In the genomic region with DNA sequence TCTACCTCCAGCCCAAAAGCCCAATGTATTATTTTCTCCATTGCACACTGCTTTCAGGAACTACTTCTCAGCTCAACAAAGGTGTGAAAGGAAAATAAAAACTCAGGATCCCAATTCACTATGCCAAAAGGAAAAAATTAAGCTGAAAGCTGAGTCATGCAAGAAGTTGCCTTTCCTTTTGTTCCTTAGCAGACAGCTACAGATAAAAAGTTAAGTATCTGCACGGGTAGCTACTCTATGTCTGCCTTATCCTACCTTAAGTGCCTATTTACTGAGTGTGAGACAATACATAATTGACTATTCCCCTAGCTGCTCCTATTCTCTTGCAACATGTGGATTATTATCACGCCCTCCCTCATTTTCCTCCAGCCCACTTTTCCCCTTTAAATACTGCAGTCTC, we compare ENCODE assay signal across 16 cellular contexts.
A peak's percentile ranks its signal among the peaks of the same experiment; 100 is the strongest.
DNase-seq lines count a peak whose midpoint lies in the region; ATAC-seq and TF ChIP-seq lines count a peak whose summit lies in the region.
"Had no signal": no experiment of that assay in that cellular context is flagged by ENCODE, and none has a peak within 500 bp of the region (broad histone marks: within the 10 kb centered on the region; RNA-seq: fewer than 3 reads in every experiment).

No MANE protein-coding gene starts in this region.

- H4K91ac ChIP-seq in IMR-90 (ENCODE audit: insufficient read depth, low read depth, low read length): no peak overlapping the region

- POLR2A ChIA-PET in IMR-90 (lab: Charles Lee; ENCODE audit: unreplicated experiment) (interaction anchor here (0.8 kb wide), 1 partner anchor 9 kb away, joined by 3 read pairs; no protein-coding TSS in a partner anchor), WTC11 (lab: Charles Lee) (interaction anchor here (0.7 kb wide), 1 partner anchor 13 kb away, joined by 3 read pairs; no protein-coding TSS in a partner anchor)

- no peak overlapping the region for H2BK20ac ChIP-seq in IMR-90 (ENCODE audit: low read depth, low read length)

- H3K4ac ChIP-seq in IMR-90 (ENCODE audit: low read depth, low read length): no peak overlapping the region

- intact Hi-C loops in IMR-90 (cut with micrococcal nuclease): no loop called here

- H4K20me1 ChIP-seq in GM23338 (replicated peaks; ENCODE audit: insufficient read depth) (no peaks in the 10 kb centered on the region), IMR-90 (ENCODE audit: insufficient read depth, low read length) (no peaks in the 10 kb centered on the region)
- H4K20me1 ChIP-seq: BLaER1 had no signal

- H3K14ac ChIP-seq in IMR-90 (replicated peaks; ENCODE audit: low read depth, low read length): no peak overlapping the region

- H3K9ac ChIP-seq in IMR-90 (ENCODE audit: low read depth, low read length): no peak overlapping the region
- H3K9ac ChIP-seq: BLaER1 had no signal

- H3K23ac ChIP-seq in IMR-90 (ENCODE audit: low read depth, low read length): no peak overlapping the region; the same call in 1 of the 2 replicates

- H2BK120ac ChIP-seq in IMR-90 (ENCODE audit: low read depth, low read length): no peak overlapping the region

- no peaks in the 10 kb centered on the region for H3K36me3 ChIP-seq in GM23338 (ENCODE audit: insufficient read depth)
- no peaks in the 10 kb centered on the region for H3K36me3 ChIP-seq in IMR-90 (ENCODE audit: control insufficient read depth, insufficient read depth, low read length)
- H3K36me3 ChIP-seq: BLaER1, Peyer's patch had no signal

- H3F3A ChIP-seq in GM23338 (replicated peaks; ENCODE audit: low read depth): no peaks in the 10 kb centered on the region; the same call in 1 of the 2 replicates

- H3K9me1 ChIP-seq in IMR-90 (ENCODE audit: insufficient read depth, low read length): peaks cover 4% of the 10 kb centered on the region; the same call in 1 of the 2 replicates

- TF ChIP-seq POLR2A in IMR-90 (IDR thresholded peaks at IDR 0.05; ENCODE audit: low read depth, low read length): no peak
- TF ChIP-seq POLR2A in erythroblast (IDR thresholded peaks at IDR 0.05; ENCODE audit: low read length): no peak

- BruUV-seq in IMR-90 (replicated peaks; lab: Mats Ljungman, UMichigan): no TSS peak

- H3K79me2 ChIP-seq in GM23338 (replicated peaks; ENCODE audit: insufficient read depth): no peaks in the 10 kb centered on the region

- no peak overlapping the region for H2AK5ac ChIP-seq in IMR-90 (ENCODE audit: low read depth, low read length)

- H2BK5ac ChIP-seq in IMR-90 (ENCODE audit: low read depth, low read length, poor library complexity, severe bottlenecking): no peak overlapping the region

- H3K27me3 ChIP-seq in GM23338 (ENCODE audit: insufficient read depth) (no peaks in the 10 kb centered on the region), IMR-90 (ENCODE audit: control insufficient read depth, insufficient read depth, low read length) (no peaks in the 10 kb centered on the region)
- H3K27me3 ChIP-seq: BLaER1, Peyer's patch had no signal

- TF ChIP-seq RAD21 in IMR-90 (IDR thresholded peaks at IDR 0.05; ENCODE audit: low read length): no peak

- no peak overlapping the region for H2AK9ac ChIP-seq in IMR-90 (replicated peaks; ENCODE audit: low read depth, low read length, poor library complexity)

- WGBS in IMR-90 (ENCODE audit: extremely low coverage in 2 of 2, insufficient read length in 1 of 2), 2 experiments: no CpG with 5 or more reads among the region's 2 CpGs

- H3K4me3 Mint-ChIP-seq in GM23338: no peak overlapping the region
- H3K4me3 Mint-ChIP-seq in WTC11: no peak overlapping the region
- no peak overlapping the region for H3K4me3 Mint-ChIP-seq in endothelial cell (ENCODE audit: unreplicated experiment)
- H3K4me3 Mint-ChIP-seq: T-helper 1 cell treated with Interleukin-12 subunit alpha and Interleukin-12 subunit beta and Interleukin-4 antibody, amounts not matched to agents 30 μg/mL and 1 μg/mL, for 36 hours had no signal

- dilution Hi-C loops in IMR-90 (cut with HindIII; ENCODE audit: low sequenced_read_pairs, unreplicated experiment): no loop called here

- H3K4me1 Mint-ChIP-seq in GM23338 (peaks cover 13% of the 10 kb centered on the region), WTC11 (peaks cover 26% of the 10 kb centered on the region), endothelial cell (ENCODE audit: unreplicated experiment) (peaks cover 2% of the 10 kb centered on the region)

- H3K9me2 ChIP-seq in GM23338 (ENCODE audit: insufficient read depth): peaks cover 7% of the 10 kb centered on the region

- H3K9me3 Mint-ChIP-seq in GM23338 (no peaks in the 10 kb centered on the region), WTC11 (no peaks in the 10 kb centered on the region), endothelial cell (ENCODE audit: unreplicated experiment) (no peaks in the 10 kb centered on the region)
- H3K9me3 Mint-ChIP-seq: T-helper 1 cell treated with Interleukin-12 subunit alpha and Interleukin-12 subunit beta and Interleukin-4 antibody, amounts not matched to agents 30 μg/mL and 1 μg/mL, for 36 hours had no signal

- TF ChIP-seq CTCF in GM23338 (conservative IDR thresholded peaks at IDR 0.05; ENCODE audit: low read depth in 2 of 2) (no peak), IMR-90 (conservative IDR thresholded peaks at IDR 0.05; ENCODE audit: low read depth, low read length) (no peak), WTC11 (IDR thresholded peaks at IDR 0.05) (no peak), endothelial cell (IDR thresholded peaks at IDR 0.05; ENCODE audit: unreplicated experiment) (no peak)

- in situ Hi-C loops in IMR-90 (cut with MboI; ENCODE audit: low sequenced_read_pairs): no loop called here

- DNase-seq in GM23338 (ENCODE audit: low spot score) (no peak), IMR-90 (no peak), WTC11 (ENCODE audit: low spot score) (no peak), erythroblast (lab: John Stamatoyannopoulos, UW) (peak; percentile 11 to 27), endothelial cell (ENCODE audit: low spot score) (no peak)
- DNase-seq: DMS 273 treated with DMSO at 0.1 percent for 48 hours, NCI-H1048, NCI-H187, NCI-H524 treated with DMSO at 0.1 percent for 48 hours, Peyer's patch, Right ventricle myocardium superior had no signal

- no peak for ATAC-seq in GM23338
- no peak for ATAC-seq in IMR-90 (ENCODE audit: low read depth)
- no peak for ATAC-seq in WTC11
- no peak for ATAC-seq in HG03565 (IDR thresholded peaks at IDR 0.05; ENCODE audit: unreplicated experiment)
- no peak for ATAC-seq in esophagus mucosa
- ATAC-seq in HG03097 (IDR thresholded peaks at IDR 0.05; ENCODE audit: low FRiP score, unreplicated experiment): no peak

- H3K27ac ChIP-seq in GM23338 (ENCODE audit: low read depth) (no peak overlapping the region), IMR-90 (ENCODE audit: insufficient read depth, low read length) (no peak overlapping the region)
- H3K27ac ChIP-seq: BLaER1, Peyer's patch had no signal

- H3K36me3 Mint-ChIP-seq in GM23338 (ENCODE audit: low read depth): no peaks in the 10 kb centered on the region
- H3K36me3 Mint-ChIP-seq in WTC11: no peaks in the 10 kb centered on the region
- no peaks in the 10 kb centered on the region for H3K36me3 Mint-ChIP-seq in endothelial cell (ENCODE audit: low read depth, unreplicated experiment)

- peak overlapping the region; percentile 55; the same call in 1 of the 2 replicates for H3K18ac ChIP-seq in IMR-90 (ENCODE audit: low read depth, low read length)

- peak overlapping the region; percentile 57; the same call in 1 of the 2 replicates for H2AFZ ChIP-seq in GM23338
- no peak overlapping the region for H2AFZ ChIP-seq in IMR-90 (replicated peaks; ENCODE audit: low read length, poor library complexity)

- H3K79me1 ChIP-seq in IMR-90 (ENCODE audit: low read depth in 1 of 2, low read length in 2 of 2): no peaks in the 10 kb centered on the region

- H2BK15ac ChIP-seq in IMR-90 (ENCODE audit: low read depth, low read length): no peak overlapping the region

- H3K4me3 ChIP-seq in GM23338: no peak overlapping the region
- no peak overlapping the region for H3K4me3 ChIP-seq in IMR-90 (ENCODE audit: insufficient read depth, low read depth, low read length)
- H3K4me3 ChIP-seq: BLaER1, Peyer's patch had no signal

- CTCF ChIA-PET in IMR-90 (lab: Yijun Ruan, JAX): interaction anchor here (0.6 to 1.0 kb wide), 2 partner anchors 10 to 27 kb away, joined by 3 read pairs; no protein-coding TSS in a partner anchor
- CTCF ChIA-PET in WTC11 (lab: Charles Lee): interaction anchor here (1.0 to 1.4 kb wide), 3 partner anchors 27 to 253 kb away, joined by 4 read pairs; no protein-coding TSS in a partner anchor

- no peaks in the 10 kb centered on the region for H3K9me3 ChIP-seq in IMR-90 (ENCODE audit: control insufficient read depth, insufficient read depth, low read length)
- H3K9me3 ChIP-seq: BLaER1, Peyer's patch had no signal

- H3K4me2 ChIP-seq in GM23338 (peak overlapping the region; percentile 21; the same call in 1 of the 2 replicates), IMR-90 (ENCODE audit: low read depth, low read length) (no peak overlapping the region)
- H3K4me2 ChIP-seq: BLaER1 had no signal

- H3K4me1 ChIP-seq in GM23338 (ENCODE audit: insufficient read depth) (peaks cover 15% of the 10 kb centered on the region; the same call in 1 of the 2 replicates), IMR-90 (ENCODE audit: control insufficient read depth, insufficient read depth, low read length) (peaks cover 2% of the 10 kb centered on the region; the same call in 1 of the 2 replicates)
- H3K4me1 ChIP-seq: BLaER1, Peyer's patch had no signal

- H3K56ac ChIP-seq in IMR-90 (ENCODE audit: extremely low read depth, insufficient read depth, low read length): no peak overlapping the region

- H4K8ac ChIP-seq in IMR-90 (ENCODE audit: low read depth in 2 of 2, low read length in 2 of 2): no peak overlapping the region

- H4K5ac ChIP-seq in IMR-90 (ENCODE audit: low read depth, low read length): no peak overlapping the region

- H3K27ac Mint-ChIP-seq in GM23338 (peak overlapping the region; percentile 85), WTC11 (peak overlapping the region; percentile 57; the same call in 1 of the 2 replicates), endothelial cell (ENCODE audit: unreplicated experiment) (no peak overlapping the region)
- H3K27ac Mint-ChIP-seq: T-helper 1 cell treated with Interleukin-12 subunit alpha and Interleukin-12 subunit beta and Interleukin-4 antibody, amounts not matched to agents 30 μg/mL and 1 μg/mL, for 36 hours had no signal

- H3K27me3 Mint-ChIP-seq in GM23338 (ENCODE audit: insufficient read depth, low read depth, poor library complexity): peaks cover 7% of the 10 kb centered on the region
- H3K27me3 Mint-ChIP-seq in WTC11 (ENCODE audit: low read depth): no peaks in the 10 kb centered on the region
- no peaks in the 10 kb centered on the region for H3K27me3 Mint-ChIP-seq in endothelial cell (ENCODE audit: unreplicated experiment)

TF ChIP-seq in GM23338, 12 proteins besides CTCF, POLR2A, EP300 and RAD21 (continues in another document):
- TF ChIP-seq ZNF114 (CRISPR knock-in tag; IDR thresholded peaks at IDR 0.05): no peak

TF ChIP-seq in IMR-90, 13 proteins besides CTCF, POLR2A, EP300 and RAD21 (continues in another document):
- no peak for TF ChIP-seq RCOR1 (IDR thresholded peaks at IDR 0.05; ENCODE audit: insufficient replicate concordance, low read length)
- no peak for TF ChIP-seq SMC3 (IDR thresholded peaks at IDR 0.05; ENCODE audit: low read depth, low read length)

Comparison
In these comparisons a context has a peak if more than half of its experiments do, and no peak if none do; other contexts are left out.
1. DNase-seq: peak in erythroblast (2 of 2); none in GM23338 (single experiment), IMR-90 (single experiment), WTC11 (single experiment) and endothelial cell (single experiment).